In genomic region chr9:131530930-131531832, GRCh38 we compare ENCODE assay signal across 1 cellular context.
A peak's percentile ranks its signal among the peaks of the same experiment; 100 is the strongest.
TF ChIP-seq lines count a peak whose summit lies in the region.

TSS of gene UCK1 (minus strand) at chr9:131531263. CDS start at chr9:131531174, 89 bp downstream.

TF ChIP-seq in HepG2, 621 proteins besides CTCF, POLR2A, EP300 and RAD21 (continued from another document and continues in another):
- TF ChIP-seq TRAFD1 (CRISPR knock-in tag; IDR thresholded peaks at IDR 0.05; ENCODE audit: borderline replicate concordance) = no peak
- TF ChIP-seq HCFC1 (IDR thresholded peaks at IDR 0.05; ENCODE audit: low read depth, low read length) = peak; percentile 89
- no peak for TF ChIP-seq PAF1 (CRISPR knock-in tag; IDR thresholded peaks at IDR 0.05)
- no peak for TF ChIP-seq ZNF629 (CRISPR knock-in tag; conservative IDR thresholded peaks at IDR 0.05)
- no peak for TF ChIP-seq TEAD2 (CRISPR knock-in tag; IDR thresholded peaks at IDR 0.05)
- TF ChIP-seq ETV5 (CRISPR knock-in tag; IDR thresholded peaks at IDR 0.05; ENCODE audit: borderline replicate concordance) = 0 out of 2 replicates have a peak, but pooled peaks have one; percentile 28
- no peak for TF ChIP-seq ZNF562 (CRISPR knock-in tag; IDR thresholded peaks at IDR 0.05; ENCODE audit: borderline replicate concordance)
- TF ChIP-seq IRF9 (CRISPR knock-in tag; IDR thresholded peaks at IDR 0.05; ENCODE audit: borderline replicate concordance) = peak; percentile 54; the same call in 1 of the 2 replicates
- TF ChIP-seq ZSCAN22 (CRISPR knock-in tag; IDR thresholded peaks at IDR 0.05) = no peak
- TF ChIP-seq ZNF781 (CRISPR knock-in tag; IDR thresholded peaks at IDR 0.05; ENCODE audit: borderline replicate concordance, not compliant biosample characterization) = no peak
- no peak for TF ChIP-seq TEAD3 (CRISPR knock-in tag; optimal IDR thresholded peaks at IDR 0.05; ENCODE audit: borderline replicate concordance)
- TF ChIP-seq ZNF496 (CRISPR knock-in tag; IDR thresholded peaks at IDR 0.05; ENCODE audit: insufficient replicate concordance) = no peak
- TF ChIP-seq ZSCAN9 (CRISPR knock-in tag; IDR thresholded peaks at IDR 0.05; ENCODE audit: borderline replicate concordance) = no peak
- TF ChIP-seq MTA3 (CRISPR knock-in tag; IDR thresholded peaks at IDR 0.05) = no peak
- 0 out of 2 replicates have a peak, but pooled peaks have one; percentile 26 for TF ChIP-seq ZNF256 (CRISPR knock-in tag; conservative IDR thresholded peaks at IDR 0.05)
- TF ChIP-seq RERE (CRISPR knock-in tag; IDR thresholded peaks at IDR 0.05; ENCODE audit: low read depth) = no peak
- TF ChIP-seq KMT2B (CRISPR knock-in tag; IDR thresholded peaks at IDR 0.05) = no peak
- no peak for TF ChIP-seq RELA (CRISPR knock-in tag; IDR thresholded peaks at IDR 0.05)
- no peak for TF ChIP-seq FUBP1 (CRISPR knock-in tag; IDR thresholded peaks at IDR 0.05; ENCODE audit: borderline replicate concordance)
- no peak for TF ChIP-seq HNF1B (CRISPR knock-in tag; IDR thresholded peaks at IDR 0.05)
- 0 out of 2 replicates have a peak, but pooled peaks have one; percentile 27 for TF ChIP-seq ESRRA (CRISPR knock-in tag; IDR thresholded peaks at IDR 0.05; ENCODE audit: low read depth)
- TF ChIP-seq PHF20 (CRISPR knock-in tag; IDR thresholded peaks at IDR 0.05) = no peak; the same call in 1 of the 2 replicates
- TF ChIP-seq KDM2A (CRISPR knock-in tag; IDR thresholded peaks at IDR 0.05; ENCODE audit: borderline replicate concordance, low read depth) = peak; percentile 70
- no peak for TF ChIP-seq ATF7 (IDR thresholded peaks at IDR 0.05)
- no peak for TF ChIP-seq ATF7 (CRISPR knock-in tag; IDR thresholded peaks at IDR 0.05)
- peak; percentile 66; the same call in 1 of the 2 replicates for TF ChIP-seq HES4 (CRISPR knock-in tag; IDR thresholded peaks at IDR 0.05; ENCODE audit: borderline replicate concordance)
- no peak for TF ChIP-seq ATAD3A (CRISPR knock-in tag; IDR thresholded peaks at IDR 0.05)
- no peak for TF ChIP-seq SRF (IDR thresholded peaks at IDR 0.05; ENCODE audit: low read depth, low read length)
- TF ChIP-seq IKZF5 (CRISPR knock-in tag; IDR thresholded peaks at IDR 0.05) = no peak
- no peak for TF ChIP-seq ARHGAP35 (CRISPR knock-in tag; IDR thresholded peaks at IDR 0.05; ENCODE audit: borderline replicate concordance)
- TF ChIP-seq SALL1 (CRISPR knock-in tag; IDR thresholded peaks at IDR 0.05) = peak; percentile 50; the same call in 1 of the 2 replicates
- peak; percentile 35 for TF ChIP-seq MYC (CRISPR knock-in tag; IDR thresholded peaks at IDR 0.05; ENCODE audit: borderline replicate concordance)
- no peak for TF ChIP-seq ZFP1 (CRISPR knock-in tag; IDR thresholded peaks at IDR 0.05)
- no peak for TF ChIP-seq ZNF121 (CRISPR knock-in tag; IDR thresholded peaks at IDR 0.05)
- TF ChIP-seq RFX1 (IDR thresholded peaks at IDR 0.05) = no peak
- no peak for TF ChIP-seq ZFP37 (CRISPR knock-in tag; IDR thresholded peaks at IDR 0.05; ENCODE audit: borderline replicate concordance)
- TF ChIP-seq KLF15 (CRISPR knock-in tag; IDR thresholded peaks at IDR 0.05; ENCODE audit: borderline replicate concordance) = no peak
- 0 out of 2 replicates have a peak, but pooled peaks have one; percentile 34 for TF ChIP-seq MXD1 (CRISPR knock-in tag; IDR thresholded peaks at IDR 0.05)
- no peak for TF ChIP-seq PRDM15 (CRISPR knock-in tag; IDR thresholded peaks at IDR 0.05)
- no peak for TF ChIP-seq ZBTB20 (CRISPR knock-in tag; IDR thresholded peaks at IDR 0.05; ENCODE audit: borderline replicate concordance, low read depth)
- TF ChIP-seq ZSCAN5A (CRISPR knock-in tag; IDR thresholded peaks at IDR 0.05; ENCODE audit: borderline replicate concordance) = no peak
- 0 out of 2 replicates have a peak, but pooled peaks have one; percentile 7 for TF ChIP-seq ZNF224 (CRISPR knock-in tag; IDR thresholded peaks at IDR 0.05)
- no peak for TF ChIP-seq NR2F1 (CRISPR knock-in tag; IDR thresholded peaks at IDR 0.05)
- no peak for TF ChIP-seq TSC22D2 (CRISPR knock-in tag; IDR thresholded peaks at IDR 0.05; ENCODE audit: borderline replicate concordance)
- TF ChIP-seq TGIF2 (CRISPR knock-in tag; IDR thresholded peaks at IDR 0.05) = peak; percentile 38; the same call in 1 of the 2 replicates
- no peak for TF ChIP-seq LBX2 (CRISPR knock-in tag; IDR thresholded peaks at IDR 0.05; ENCODE audit: borderline replicate concordance)
